Comparison of ENCODE assay signal across 8 cellular contexts in genomic region chr10:119139464-119140067, GRCh38. TPM values are rescaled to one million over a fixed set of nuclear protein-coding genes. Genes with fewer than 3 reads are reported as not detected.
DNase-seq lines count a peak whose midpoint lies in the region; ATAC-seq lines count a peak whose summit lies in the region.

No MANE protein-coding gene starts in this region.

- no peaks in the 10 kb centered on the region for H3K9me3 Mint-ChIP-seq in activated CD4-positive, alpha-beta T cell treated with anti-CD3 and anti-CD28 coated beads, Interleukin-2, amount 10 ng/mL, durations not matched to agents 24 days and 14 days
- no peaks in the 10 kb centered on the region for H3K9me3 Mint-ChIP-seq in effector memory CD8-positive, alpha-beta T cell
- no peaks in the 10 kb centered on the region for H3K9me3 Mint-ChIP-seq in natural killer cell treated with Interleukin-12 subunit alpha and Interleukin-12 subunit beta and Interleukin-15 and Interleukin-18, amount 100 ng/mL, for 72 hours

- H3K4me1 Mint-ChIP-seq in activated CD4-positive, alpha-beta T cell treated with anti-CD3 and anti-CD28 coated beads, Interleukin-2, amount 10 ng/mL, durations not matched to agents 24 days and 14 days, result peaks cover 19% of the 10 kb centered on the region
- peaks cover 4 to 7% of the 10 kb centered on the region in 2 donors for H3K4me1 Mint-ChIP-seq in effector memory CD8-positive, alpha-beta T cell (ENCODE audit: low read depth in 2 of 2)
- peaks cover 21 to 22% of the 10 kb centered on the region in 2 donors for H3K4me1 Mint-ChIP-seq in natural killer cell treated with Interleukin-12 subunit alpha and Interleukin-12 subunit beta and Interleukin-15 and Interleukin-18, amount 100 ng/mL, for 72 hours (ENCODE audit: low read depth in 2 of 2)

- no peaks in the 10 kb centered on the region for H3K27me3 Mint-ChIP-seq in activated CD4-positive, alpha-beta T cell treated with anti-CD3 and anti-CD28 coated beads, Interleukin-2, amount 10 ng/mL, durations not matched to agents 24 days and 14 days
- H3K27me3 Mint-ChIP-seq in effector memory CD8-positive, alpha-beta T cell, result no peaks in the 10 kb centered on the region
- H3K27me3 Mint-ChIP-seq in natural killer cell treated with Interleukin-12 subunit alpha and Interleukin-12 subunit beta and Interleukin-15 and Interleukin-18, amount 100 ng/mL, for 72 hours, result no peaks in the 10 kb centered on the region

- DNase-seq in ELR (ENCODE audit: low read depth) (peak; percentile 60), LHCN-M2 (ENCODE audit: low read depth) (peak; percentile 14), GOT3 (lab: John Stamatoyannopoulos, UW) (no peak), occipital lobe (lab: John Stamatoyannopoulos, UW) (no peak)
- DNase-seq in activated CD4-positive, alpha-beta T cell treated with anti-CD3 and anti-CD28 coated beads, Interleukin-2, amount 10 ng/mL, durations not matched to agents 24 days and 14 days, result peak; percentile 85
- DNase-seq in effector memory CD8-positive, alpha-beta T cell, result peak; percentile 21 to 47 (median 25)
- DNase-seq in natural killer cell treated with Interleukin-12 subunit alpha and Interleukin-12 subunit beta and Interleukin-15 and Interleukin-18, amount 100 ng/mL, for 72 hours (ENCODE audit: low spot score), result peak; percentile 67

- intact Hi-C loops in activated CD4-positive, alpha-beta T cell treated with anti-CD3 and anti-CD28 coated beads, Interleukin-2, amount 10 ng/mL, durations not matched to agents 24 days and 14 days (cut with micrococcal nuclease), result loop anchor here (5.0 kb wide), 1 partner anchor 58 kb away; no protein-coding TSS in a partner anchor

- H3K27ac Mint-ChIP-seq in activated CD4-positive, alpha-beta T cell treated with anti-CD3 and anti-CD28 coated beads, Interleukin-2, amount 10 ng/mL, durations not matched to agents 24 days and 14 days, result peak overlapping the region; percentile 55
- H3K27ac Mint-ChIP-seq in effector memory CD8-positive, alpha-beta T cell, result no peak overlapping the region
- H3K27ac Mint-ChIP-seq in natural killer cell treated with Interleukin-12 subunit alpha and Interleukin-12 subunit beta and Interleukin-15 and Interleukin-18, amount 100 ng/mL, for 72 hours, result peak overlapping the region; percentile 73 to 93

- no peak overlapping the region for H3K4me3 Mint-ChIP-seq in activated CD4-positive, alpha-beta T cell treated with anti-CD3 and anti-CD28 coated beads, Interleukin-2, amount 10 ng/mL, durations not matched to agents 24 days and 14 days
- H3K4me3 Mint-ChIP-seq in effector memory CD8-positive, alpha-beta T cell, result no peak overlapping the region
- peak overlapping the region; percentile 63 for H3K4me3 Mint-ChIP-seq in natural killer cell treated with Interleukin-12 subunit alpha and Interleukin-12 subunit beta and Interleukin-15 and Interleukin-18, amount 100 ng/mL, for 72 hours

- ATAC-seq in effector memory CD8-positive, alpha-beta T cell (replicated peaks), result peak; percentile 70
- peak; percentile 71 to 74 for ATAC-seq in natural killer cell treated with Interleukin-12 subunit alpha and Interleukin-12 subunit beta and Interleukin-15 and Interleukin-18, amount 100 ng/mL, for 72 hours
- ATAC-seq in GM19395 (IDR thresholded peaks at IDR 0.05; ENCODE audit: unreplicated experiment), result no peak

- H3K36me3 Mint-ChIP-seq in activated CD4-positive, alpha-beta T cell treated with anti-CD3 and anti-CD28 coated beads, Interleukin-2, amount 10 ng/mL, durations not matched to agents 24 days and 14 days (ENCODE audit: low read depth), result peaks cover 37% of the 10 kb centered on the region
- peaks cover 14% of the 10 kb centered on the region for H3K36me3 Mint-ChIP-seq in effector memory CD8-positive, alpha-beta T cell (ENCODE audit: insufficient read depth)
- peaks cover 6% of the 10 kb centered on the region for H3K36me3 Mint-ChIP-seq in natural killer cell treated with Interleukin-12 subunit alpha and Interleukin-12 subunit beta and Interleukin-15 and Interleukin-18, amount 100 ng/mL, for 72 hours

RNA-seq across cellular contexts. Expression of gene SFXN4, which starts 25.9 kb away (rescaled TPM):
- total RNA-seq in LHCN-M2 (2014; rRNA removed) (10.6 and 31.8 TPM in 2 replicates), occipital lobe (22.6 TPM)
- polyA plus RNA-seq in LHCN-M2 (2012), result 9.2 TPM
- total RNA-seq in activated CD4-positive, alpha-beta T cell treated with anti-CD3 and anti-CD28 coated beads, Interleukin-2, amount 10 ng/mL, durations not matched to agents 24 days and 14 days, result 58.1 and 63.0 TPM in 2 replicates
- 10 to 100 TPM; 22.4 to 48.0 TPM for total RNA-seq in natural killer cell treated with Interleukin-12 subunit alpha and Interleukin-12 subunit beta and Interleukin-15 and Interleukin-18, amount 100 ng/mL, for 72 hours

RNA-seq across cellular contexts. Expression of gene DENND10, which starts 35.7 kb away (rescaled TPM):
- total RNA-seq in LHCN-M2 (2014; rRNA removed) (53.1 and 67.3 TPM in 2 replicates), occipital lobe (53.7 TPM)
- polyA plus RNA-seq in LHCN-M2 (2012), result 30.5 TPM
- 18.6 and 23.2 TPM in 2 replicates for total RNA-seq in activated CD4-positive, alpha-beta T cell treated with anti-CD3 and anti-CD28 coated beads, Interleukin-2, amount 10 ng/mL, durations not matched to agents 24 days and 14 days
- 10 to 100 TPM; 46.2 to 57.7 TPM for total RNA-seq in natural killer cell treated with Interleukin-12 subunit alpha and Interleukin-12 subunit beta and Interleukin-15 and Interleukin-18, amount 100 ng/mL, for 72 hours

RNA-seq across cellular contexts. Expression of gene PRDX3, which starts 39.0 kb away (rescaled TPM):
- total RNA-seq in LHCN-M2 (2014; rRNA removed) (248 and 297 TPM in 2 replicates), occipital lobe (92.8 TPM)
- 119 TPM for polyA plus RNA-seq in LHCN-M2 (2012)
- total RNA-seq in activated CD4-positive, alpha-beta T cell treated with anti-CD3 and anti-CD28 coated beads, Interleukin-2, amount 10 ng/mL, durations not matched to agents 24 days and 14 days, result 179 and 180 TPM in 2 replicates
- 100 to 1,000 TPM; 137 to 144 TPM for total RNA-seq in natural killer cell treated with Interleukin-12 subunit alpha and Interleukin-12 subunit beta and Interleukin-15 and Interleukin-18, amount 100 ng/mL, for 72 hours

RNA-seq across cellular contexts. Expression of gene EIF3A, which starts 58.9 kb away (rescaled TPM):
- total RNA-seq in LHCN-M2 (2014; rRNA removed), result 116 and 140 TPM in 2 replicates
- polyA plus RNA-seq in LHCN-M2 (2012), result 78.2 TPM
- 179 and 183 TPM in 2 replicates for total RNA-seq in activated CD4-positive, alpha-beta T cell treated with anti-CD3 and anti-CD28 coated beads, Interleukin-2, amount 10 ng/mL, durations not matched to agents 24 days and 14 days
- total RNA-seq in natural killer cell treated with Interleukin-12 subunit alpha and Interleukin-12 subunit beta and Interleukin-15 and Interleukin-18, amount 100 ng/mL, for 72 hours, result 100 to 1,000 TPM; 146 to 214 TPM
- total RNA-seq in occipital lobe, result 81.6 TPM

Comparison
In these comparisons a context has a peak if more than half of its experiments do, and no peak if none do; other contexts are left out.
1. DNase-seq: peak in ELR (single experiment), LHCN-M2 (single experiment), activated CD4-positive, alpha-beta T cell treated with anti-CD3 and anti-CD28 coated beads, Interleukin-2, amount 10 ng/mL, durations not matched to agents 24 days and 14 days (single experiment), effector memory CD8-positive, alpha-beta T cell (3 of 3) and natural killer cell treated with Interleukin-12 subunit alpha and Interleukin-12 subunit beta and Interleukin-15 and Interleukin-18, amount 100 ng/mL, for 72 hours (single experiment); none in GOT3 (single experiment) and occipital lobe (single experiment).
2. H3K27ac Mint-ChIP-seq: peak in activated CD4-positive, alpha-beta T cell treated with anti-CD3 and anti-CD28 coated beads, Interleukin-2, amount 10 ng/mL, durations not matched to agents 24 days and 14 days (single experiment) and natural killer cell treated with Interleukin-12 subunit alpha and Interleukin-12 subunit beta and Interleukin-15 and Interleukin-18, amount 100 ng/mL, for 72 hours (2 of 2); none in effector memory CD8-positive, alpha-beta T cell (0 of 2).